1 cellular context compared by ENCODE assay signal in the genomic region with DNA sequence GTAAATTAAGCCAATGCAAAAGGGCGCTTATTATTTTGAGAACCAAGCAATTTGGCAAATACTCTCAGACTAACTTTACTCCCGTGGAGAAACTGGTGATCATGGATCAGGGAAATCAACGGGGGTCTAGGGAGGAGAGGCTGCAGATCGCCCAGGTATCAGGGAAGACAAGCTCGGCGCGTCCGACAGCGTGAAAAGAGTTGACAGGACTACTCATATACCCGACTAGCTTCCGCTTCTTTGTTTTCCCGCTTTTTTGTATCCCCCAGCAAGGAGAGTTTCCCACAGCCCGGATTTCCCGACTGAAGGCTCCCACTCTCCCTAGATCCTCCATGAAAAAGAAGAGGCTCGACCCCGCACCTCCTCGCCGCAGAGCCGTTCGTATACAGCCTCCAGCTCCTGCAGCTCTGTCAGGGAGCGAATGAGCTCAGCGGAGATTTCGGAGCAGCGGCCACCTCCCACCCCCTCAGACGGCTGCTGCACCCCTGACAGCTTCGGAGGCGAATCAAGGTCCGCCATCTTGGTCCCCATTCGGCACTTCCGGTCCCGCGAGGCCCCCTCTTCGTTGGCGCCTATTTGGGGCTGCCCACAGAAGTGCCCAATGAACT.
TF ChIP-seq lines count a peak whose summit lies in the region.

Gene COG4 (minus strand): TSS at position 542 of the 608 bp plus-strand sequence. CDS start 11 bp downstream, at position 531.

TF ChIP-seq in HepG2, 621 proteins besides CTCF, POLR2A, EP300 and RAD21 (continued from another document and continues in another):
- TF ChIP-seq ZNF367 (CRISPR knock-in tag; IDR thresholded peaks at IDR 0.05; ENCODE audit: borderline replicate concordance) (no peak), HNF4A (CRISPR knock-in tag; IDR thresholded peaks at IDR 0.05) (no peak), ZNF10 (CRISPR knock-in tag; IDR thresholded peaks at IDR 0.05; ENCODE audit: borderline replicate concordance, low read depth) (no peak), KAT2B (IDR thresholded peaks at IDR 0.05; ENCODE audit: borderline replicate concordance, low read depth, low read length) (no peak), ELF3 (CRISPR knock-in tag; IDR thresholded peaks at IDR 0.05) (no peak; the same call in 1 of the 2 replicates), MLX (CRISPR knock-in tag; IDR thresholded peaks at IDR 0.05) (no peak), MIER2 (CRISPR knock-in tag; IDR thresholded peaks at IDR 0.05) (no peak), ARNT (IDR thresholded peaks at IDR 0.05) (no peak), SNAPC2 (CRISPR knock-in tag; IDR thresholded peaks at IDR 0.05) (no peak), TCF12 (IDR thresholded peaks at IDR 0.05) (no peak), TCF12 (CRISPR knock-in tag; IDR thresholded peaks at IDR 0.05) (no peak; the same call in 1 of the 2 replicates), FOXA1 (IDR thresholded peaks at IDR 0.05) (no peak), FOXA1 (CRISPR knock-in tag; IDR thresholded peaks at IDR 0.05) (no peak), SNAPC4 (CRISPR knock-in tag; IDR thresholded peaks at IDR 0.05) (no peak), ZMYM3 (CRISPR knock-in tag; IDR thresholded peaks at IDR 0.05) (no peak), ZNF292 (CRISPR knock-in tag; IDR thresholded peaks at IDR 0.05; ENCODE audit: borderline replicate concordance, low read depth) (no peak), MTF2 (CRISPR knock-in tag; IDR thresholded peaks at IDR 0.05; ENCODE audit: borderline replicate concordance) (no peak), E2F1 (CRISPR knock-in tag; IDR thresholded peaks at IDR 0.05) (peak; percentile 98), TBX2 (CRISPR knock-in tag; IDR thresholded peaks at IDR 0.05; ENCODE audit: borderline replicate concordance) (0 out of 2 replicates have a peak, but pooled peaks have one; percentile 49), NFE2 (CRISPR knock-in tag; IDR thresholded peaks at IDR 0.05) (no peak), SYNCRIP (IDR thresholded peaks at IDR 0.05; ENCODE audit: insufficient read depth, low read depth, low read length) (no peak), ZNF879 (CRISPR knock-in tag; IDR thresholded peaks at IDR 0.05) (no peak), ZNF180 (CRISPR knock-in tag; IDR thresholded peaks at IDR 0.05; ENCODE audit: borderline replicate concordance, low read depth) (no peak), ZNF354B (CRISPR knock-in tag; IDR thresholded peaks at IDR 0.05) (no peak), GZF1 (CRISPR knock-in tag; IDR thresholded peaks at IDR 0.05) (no peak), ZNF224 (CRISPR knock-in tag; IDR thresholded peaks at IDR 0.05) (no peak), MIER3 (CRISPR knock-in tag; IDR thresholded peaks at IDR 0.05; ENCODE audit: borderline replicate concordance) (no peak), ZNF790 (CRISPR knock-in tag; IDR thresholded peaks at IDR 0.05; ENCODE audit: borderline replicate concordance) (no peak), SUZ12 (IDR thresholded peaks at IDR 0.05; ENCODE audit: low read depth, low read length) (no peak), ZBTB20 (CRISPR knock-in tag; IDR thresholded peaks at IDR 0.05; ENCODE audit: borderline replicate concordance, low read depth) (peak; percentile 53; the same call in 1 of the 2 replicates), FOXJ3 (CRISPR knock-in tag; IDR thresholded peaks at IDR 0.05; ENCODE audit: borderline replicate concordance) (peak; percentile 14; the same call in 1 of the 2 replicates), ZNF660 (CRISPR knock-in tag; IDR thresholded peaks at IDR 0.05; ENCODE audit: borderline replicate concordance, low read depth) (no peak), ZMAT3 (CRISPR knock-in tag; conservative IDR thresholded peaks at IDR 0.05) (0 out of 2 replicates have a peak, but pooled peaks have one; percentile 15), CBX5 (CRISPR knock-in tag; IDR thresholded peaks at IDR 0.05; ENCODE audit: borderline replicate concordance) (no peak), ZNF234 (CRISPR knock-in tag; conservative IDR thresholded peaks at IDR 0.05) (peak; percentile 57; the same call in 1 of the 2 replicates), MXI1 (IDR thresholded peaks at IDR 0.05; ENCODE audit: borderline replicate concordance, low read depth, low read length) (peak; percentile 53; the same call in 1 of the 3 replicates), ZNF773 (CRISPR knock-in tag; IDR thresholded peaks at IDR 0.05; ENCODE audit: borderline replicate concordance) (0 out of 2 replicates have a peak, but pooled peaks have one; percentile 33), ZBTB21 (CRISPR knock-in tag; IDR thresholded peaks at IDR 0.05) (no peak), MEF2D (CRISPR knock-in tag; IDR thresholded peaks at IDR 0.05) (0 out of 2 replicates have a peak, but pooled peaks have one; percentile 16), FOXK1 (CRISPR knock-in tag; IDR thresholded peaks at IDR 0.05; ENCODE audit: borderline replicate concordance, low read depth) (0 out of 2 replicates have a peak, but pooled peaks have one; percentile 0), CCAR2 (optimal IDR thresholded peaks at IDR 0.05; ENCODE audit: low read depth, low read length) (no peak), DNMT3B (CRISPR knock-in tag; conservative IDR thresholded peaks at IDR 0.05) (no peak), PATZ1 (CRISPR knock-in tag; IDR thresholded peaks at IDR 0.05) (0 out of 2 replicates have a peak, but pooled peaks have one; percentile 7), TARDBP (CRISPR knock-in tag; IDR thresholded peaks at IDR 0.05) (0 out of 2 replicates have a peak, but pooled peaks have one; percentile 20), SMAD3 (CRISPR knock-in tag; IDR thresholded peaks at IDR 0.05) (no peak), ZNF136 (CRISPR knock-in tag; IDR thresholded peaks at IDR 0.05; ENCODE audit: low read depth) (no peak), ZFX (CRISPR knock-in tag; IDR thresholded peaks at IDR 0.05; ENCODE audit: low read depth) (no peak), HNRNPL (IDR thresholded peaks at IDR 0.05; ENCODE audit: low read depth, low read length) (no peak), HIVEP1 (CRISPR knock-in tag; IDR thresholded peaks at IDR 0.05) (no peak), ZNF33B (CRISPR knock-in tag; IDR thresholded peaks at IDR 0.05) (no peak), SNAPC5 (CRISPR knock-in tag; IDR thresholded peaks at IDR 0.05; ENCODE audit: borderline replicate concordance) (no peak), PAX8 (CRISPR knock-in tag; IDR thresholded peaks at IDR 0.05; ENCODE audit: borderline replicate concordance) (no peak), ZNF567 (CRISPR knock-in tag; IDR thresholded peaks at IDR 0.05; ENCODE audit: borderline replicate concordance) (no peak)
- TF ChIP-seq, protein P1, sequence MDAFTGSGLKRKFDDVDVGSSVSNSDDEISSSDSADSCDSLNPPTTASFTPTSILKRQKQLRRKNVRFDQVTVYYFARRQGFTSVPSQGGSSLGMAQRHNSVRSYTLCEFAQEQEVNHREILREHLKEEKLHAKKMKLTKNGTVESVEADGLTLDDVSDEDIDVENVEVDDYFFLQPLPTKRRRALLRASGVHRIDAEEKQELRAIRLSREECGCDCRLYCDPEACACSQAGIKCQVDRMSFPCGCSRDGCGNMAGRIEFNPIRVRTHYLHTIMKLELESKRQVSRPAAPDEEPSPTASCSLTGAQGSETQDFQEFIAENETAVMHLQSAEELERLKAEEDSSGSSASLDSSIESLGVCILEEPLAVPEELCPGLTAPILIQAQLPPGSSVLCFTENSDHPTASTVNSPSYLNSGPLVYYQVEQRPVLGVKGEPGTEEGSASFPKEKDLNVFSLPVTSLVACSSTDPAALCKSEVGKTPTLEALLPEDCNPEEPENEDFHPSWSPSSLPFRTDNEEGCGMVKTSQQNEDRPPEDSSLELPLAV (CRISPR knock-in tag; conservative IDR thresholded peaks at IDR 0.05; ENCODE audit: low read depth) = no peak
- TF ChIP-seq, protein P2, sequence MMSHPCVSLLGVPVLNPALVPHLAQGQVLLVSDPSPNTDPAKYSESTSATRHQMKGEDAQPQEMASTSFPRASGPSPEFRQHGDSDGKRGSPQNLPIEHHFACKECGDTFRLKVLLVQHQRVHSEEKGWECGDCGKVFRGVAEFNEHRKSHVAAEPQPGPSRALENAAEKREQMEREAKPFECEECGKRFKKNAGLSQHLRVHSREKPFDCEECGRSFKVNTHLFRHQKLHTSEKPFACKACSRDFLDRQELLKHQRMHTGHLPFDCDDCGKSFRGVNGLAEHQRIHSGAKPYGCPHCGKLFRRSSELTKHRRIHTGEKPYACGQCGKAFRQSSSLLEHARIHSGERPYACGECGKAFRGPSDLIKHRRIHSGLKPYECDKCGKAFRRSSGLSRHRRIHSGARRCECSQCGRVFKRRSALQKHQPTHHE (CRISPR knock-in tag; IDR thresholded peaks at IDR 0.05; ENCODE audit: borderline replicate concordance) = no peak; the same call in 1 of the 2 replicates
- TF ChIP-seq, protein P3, sequence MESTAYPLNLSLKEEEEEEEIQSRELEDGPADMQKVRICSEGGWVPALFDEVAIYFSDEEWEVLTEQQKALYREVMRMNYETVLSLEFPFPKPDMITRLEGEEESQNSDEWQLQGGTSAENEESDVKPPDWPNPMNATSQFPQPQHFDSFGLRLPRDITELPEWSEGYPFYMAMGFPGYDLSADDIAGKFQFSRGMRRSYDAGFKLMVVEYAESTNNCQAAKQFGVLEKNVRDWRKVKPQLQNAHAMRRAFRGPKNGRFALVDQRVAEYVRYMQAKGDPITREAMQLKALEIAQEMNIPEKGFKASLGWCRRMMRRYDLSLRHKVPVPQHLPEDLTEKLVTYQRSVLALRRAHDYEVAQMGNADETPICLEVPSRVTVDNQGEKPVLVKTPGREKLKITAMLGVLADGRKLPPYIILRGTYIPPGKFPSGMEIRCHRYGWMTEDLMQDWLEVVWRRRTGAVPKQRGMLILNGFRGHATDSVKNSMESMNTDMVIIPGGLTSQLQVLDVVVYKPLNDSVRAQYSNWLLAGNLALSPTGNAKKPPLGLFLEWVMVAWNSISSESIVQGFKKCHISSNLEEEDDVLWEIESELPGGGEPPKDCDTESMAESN (CRISPR knock-in tag; conservative IDR thresholded peaks at IDR 0.05) = no peak
